ENCODE assay signal across 18 cellular contexts in genomic region chr2:240985881-240986786, GRCh38. TPM values are rescaled to one million over a fixed set of nuclear protein-coding genes. Genes with fewer than 3 reads are reported as not detected.
DNase-seq lines count a peak whose midpoint lies in the region; ATAC-seq and TF ChIP-seq lines count a peak whose summit lies in the region.
"Had no signal": no experiment of that assay in that cellular context is flagged by ENCODE, and none has a peak within 500 bp of the region (broad histone marks: within the 10 kb centered on the region; RNA-seq: fewer than 3 reads in every experiment).

No MANE protein-coding gene starts in this region.

- intact Hi-C loops in A673 (cut with micrococcal nuclease; ENCODE audit: unreplicated experiment) (no loop called here), right cardiac atrium (cut with DNase I) (loop anchor here in 1 of 4 donors (10.0 kb wide), 1 partner anchor 131 kb away; no protein-coding TSS in a partner anchor), ovary (cut with DNase I) (no loop called here), OCI-LY7 (cut with micrococcal nuclease; ENCODE audit: unreplicated experiment) (no loop called here)

- H3K4me1 Mint-ChIP-seq in T-helper 17 cell, result peaks cover 4% of the 10 kb centered on the region
- H3K4me1 Mint-ChIP-seq in activated T-helper 17 cell treated with anti-CD3 and anti-CD28 coated beads, Interleukin-2, amount 50 U/mL, for 72 hours, result no peaks in the 10 kb centered on the region

- 73% methylated on average over 20 of the region's 20 CpGs for WGBS in right cardiac atrium
- WGBS in ovary, 3 donors, result 77 to 82% (median 80%) methylated on average over 18 to 20 of the region's 20 CpGs

- BruUV-seq in A673 (replicated peaks; lab: Mats Ljungman, UMichigan) (no TSS peak), OCI-LY7 (replicated peaks; lab: Mats Ljungman, UMichigan) (no TSS peak)

- H3K4me3 ChIP-seq in A673 (ENCODE audit: low read depth, low read length, poor library complexity, severe bottlenecking) (no peak overlapping the region), right cardiac atrium (ENCODE audit: low read length) (no peak overlapping the region), ovary (no peak overlapping the region), OCI-LY7 (ENCODE audit: low read depth, low read length, poor library complexity, severe bottlenecking) (no peak overlapping the region)
- H3K4me3 ChIP-seq: lung had no signal

- no peaks in the 10 kb centered on the region for H3K36me3 ChIP-seq in A673 (ENCODE audit: insufficient read depth, low read length, poor library complexity, severe bottlenecking)
- no peaks in the 10 kb centered on the region for H3K36me3 ChIP-seq in ovary
- H3K36me3 ChIP-seq in OCI-LY7 (ENCODE audit: insufficient read depth, low read length), result no peaks in the 10 kb centered on the region

- H3K27ac Mint-ChIP-seq in T-helper 17 cell, result no peak overlapping the region
- no peak overlapping the region for H3K27ac Mint-ChIP-seq in activated T-helper 17 cell treated with anti-CD3 and anti-CD28 coated beads, Interleukin-2, amount 50 U/mL, for 72 hours
- H3K27ac Mint-ChIP-seq: activated T-helper 2 cell treated with anti-CD3 and anti-CD28 coated beads, Interferon-gamma antibody, Interleukin-2, Interleukin-4, amounts not matched to agents 10 μg/mL and 5 μg/mL and 100 μg/mL, durations not matched to agents 14 hours and 24 hours and 36 hours; HFFc6; T-helper 1 cell treated with Interleukin-12 subunit alpha and Interleukin-12 subunit beta and Interleukin-4 antibody, amounts not matched to agents 30 μg/mL and 1 μg/mL, for 36 hours had no signal

- no peaks in the 10 kb centered on the region for H3K79me2 ChIP-seq in OCI-LY7 (ENCODE audit: insufficient read depth, low read depth, low read length)

- H2AFZ ChIP-seq in OCI-LY7 (ENCODE audit: low read length), result no peak overlapping the region

- no peak for TF ChIP-seq POLR2A in ovary (IDR thresholded peaks at IDR 0.05)

- no peaks in the 10 kb centered on the region for H3K9me3 Mint-ChIP-seq in activated T-helper 17 cell treated with anti-CD3 and anti-CD28 coated beads, Interleukin-2, amount 50 U/mL, for 72 hours
- H3K9me3 Mint-ChIP-seq: activated T-helper 2 cell treated with anti-CD3 and anti-CD28 coated beads, Interferon-gamma antibody, Interleukin-2, Interleukin-4, amounts not matched to agents 10 μg/mL and 5 μg/mL and 100 μg/mL, durations not matched to agents 14 hours and 24 hours and 36 hours; HFFc6; nephron; T-helper 1 cell treated with Interleukin-12 subunit alpha and Interleukin-12 subunit beta and Interleukin-4 antibody, amounts not matched to agents 30 μg/mL and 1 μg/mL, for 36 hours had no signal

- POLR2A ChIA-PET in A673 (lab: Charles Lee; ENCODE audit: low non-redundant PET), result no interaction called here
- POLR2A ChIA-PET in OCI-LY7 (lab: Charles Lee), result interaction anchor here (0.5 to 0.9 kb wide), 2 partner anchors 12 to 303 kb away, joined by 3 to 5 read pairs; no protein-coding TSS in a partner anchor

- TF ChIP-seq EP300 in ovary (IDR thresholded peaks at IDR 0.05), result no peak

- H3K27ac ChIP-seq in A673 (ENCODE audit: low read depth, low read length, poor library complexity, severe bottlenecking) (peak overlapping the region; percentile 87), right cardiac atrium (ENCODE audit: low read length) (no peak overlapping the region), ovary (no peak overlapping the region), OCI-LY7 (ENCODE audit: low read depth, low read length, poor library complexity, severe bottlenecking) (no peak overlapping the region)

- H3K9me3 ChIP-seq in A673 (ENCODE audit: low read depth, low read length, poor library complexity, severe bottlenecking), result peaks cover 10% of the 10 kb centered on the region
- H3K9me3 ChIP-seq in T-helper 17 cell (ENCODE audit: control insufficient read depth, low read length, poor library complexity, severe bottlenecking), result no peaks in the 10 kb centered on the region
- no peaks in the 10 kb centered on the region for H3K9me3 ChIP-seq in right cardiac atrium (ENCODE audit: control insufficient read depth, low read length)
- peaks cover 0 to 3% of the 10 kb centered on the region in 2 donors for H3K9me3 ChIP-seq in ovary
- H3K9me3 ChIP-seq in OCI-LY7 (ENCODE audit: low read length), result no peaks in the 10 kb centered on the region

- H3K27me3 Mint-ChIP-seq in T-helper 17 cell, result peaks cover 10% of the 10 kb centered on the region
- no peaks in the 10 kb centered on the region for H3K27me3 Mint-ChIP-seq in activated T-helper 17 cell treated with anti-CD3 and anti-CD28 coated beads, Interleukin-2, amount 50 U/mL, for 72 hours

- ATAC-seq in T-helper 17 cell (no peak), right cardiac atrium (no peak)
- ATAC-seq in activated T-helper 17 cell treated with anti-CD3 and anti-CD28 coated beads, Interleukin-2, amount 50 U/mL, for 72 hours (replicated peaks), result no peak

- H3K4me3 Mint-ChIP-seq in T-helper 17 cell, result no peak overlapping the region
- no peak overlapping the region for H3K4me3 Mint-ChIP-seq in activated T-helper 17 cell treated with anti-CD3 and anti-CD28 coated beads, Interleukin-2, amount 50 U/mL, for 72 hours
- H3K4me3 Mint-ChIP-seq: HFFc6; nephron; T-helper 1 cell treated with Interleukin-12 subunit alpha and Interleukin-12 subunit beta and Interleukin-4 antibody, amounts not matched to agents 30 μg/mL and 1 μg/mL, for 36 hours had no signal

- H4K20me1 ChIP-seq in OCI-LY7 (ENCODE audit: insufficient read depth, low read length), result no peaks in the 10 kb centered on the region

- H3K4me1 ChIP-seq in A673 (ENCODE audit: insufficient read depth, low read length, poor library complexity, severe bottlenecking) (peaks cover 28% of the 10 kb centered on the region), right cardiac atrium (ENCODE audit: control insufficient read depth, insufficient read depth, low read length) (peaks cover 4% of the 10 kb centered on the region), ovary (ENCODE audit: insufficient read depth) (peaks cover 6% of the 10 kb centered on the region), OCI-LY7 (ENCODE audit: insufficient read depth, low read length, poor library complexity, severe bottlenecking) (peaks cover 13% of the 10 kb centered on the region)

- DNase-seq in A673 (ENCODE audit: low spot score) (no peak), T-helper 17 cell (peak in 2 of 3 donors; percentile 5 to 9), right cardiac atrium (peak; percentile 16 to 53 (median 53)), ovary (peak in 3 of 5 donors; percentile 18 to 23 (median 18)), OCI-LY7 (ENCODE audit: low spot score) (no peak), NCI-H69 (lab: John Stamatoyannopoulos, UW) (no peak), RKO (ENCODE audit: low spot score) (no peak)
- DNase-seq: activated CD4-positive, CD25-positive, alpha-beta regulatory T cell; foreskin melanocyte; HFFc6; MM.1S; NCI-H1694 treated with DMSO at 0.1 percent for 48 hours; SHP77 had no signal

- no peaks in the 10 kb centered on the region for H3K9me2 ChIP-seq in OCI-LY7 (ENCODE audit: insufficient read depth, low read length)

- CTCF ChIA-PET in A673 (lab: Charles Lee), result interaction anchor here (0.6 kb wide), 1 partner anchor 673 kb away, joined by 3 read pairs; no protein-coding TSS in a partner anchor
- CTCF ChIA-PET in OCI-LY7 (lab: Charles Lee; ENCODE audit: unreplicated experiment), result interaction anchor here (0.6 kb wide), 1 partner anchor 332 kb away, joined by 4 read pairs; no protein-coding TSS in a partner anchor

- no peak overlapping the region for H3K4me2 ChIP-seq in OCI-LY7 (ENCODE audit: low read length)

- no peaks in the 10 kb centered on the region for H3K27me3 ChIP-seq in A673 (replicated peaks; ENCODE audit: insufficient read depth, low read depth, low read length, poor library complexity)
- no peaks in the 10 kb centered on the region for H3K27me3 ChIP-seq in right cardiac atrium (ENCODE audit: control insufficient read depth, insufficient read depth)
- no peaks in the 10 kb centered on the region for H3K27me3 ChIP-seq in ovary

- H3K36me3 Mint-ChIP-seq in T-helper 17 cell (ENCODE audit: low read depth), result no peaks in the 10 kb centered on the region
- no peaks in the 10 kb centered on the region for H3K36me3 Mint-ChIP-seq in activated T-helper 17 cell treated with anti-CD3 and anti-CD28 coated beads, Interleukin-2, amount 50 U/mL, for 72 hours (ENCODE audit: low read depth)

- no peak for TF ChIP-seq CTCF in A673 (conservative IDR thresholded peaks at IDR 0.05; ENCODE audit: low read depth, low read length)
- TF ChIP-seq CTCF in ovary (IDR thresholded peaks at IDR 0.05), result no peak
- TF ChIP-seq CTCF in OCI-LY7 (conservative IDR thresholded peaks at IDR 0.05; ENCODE audit: low read length), result no peak

RNA-seq across cellular contexts. Expression of gene SNED1, which starts 12.3 kb away (rescaled TPM):
- 3.0 and 5.0 TPM in 2 replicates for total RNA-seq in A673 (2021)
- total RNA-seq in T-helper 17 cell, result 10 to 100 TPM; 42.0 to 72.1 TPM
- 10 to 100 TPM; 13.8 to 19.2 (median 16.8) TPM for total RNA-seq in right cardiac atrium
- 6.7 TPM for polyA plus RNA-seq in right cardiac atrium
- total RNA-seq in ovary, result 10 to 100 TPM; 32.7 to 69.5 (median 50.3) TPM
- 10 to 100 TPM; 16.7 to 29.5 TPM for polyA plus RNA-seq in ovary
- 2.8 and 3.5 TPM in 2 replicates for total RNA-seq in OCI-LY7 (2014; rRNA removed; shearing (Covaris generic))
- total RNA-seq in OCI-LY7 (2022), result 13.6 and 15.3 TPM in 2 replicates
- 1 to 10 TPM; 3.0 to 4.8 TPM for total RNA-seq in activated T-helper 17 cell treated with anti-CD3 and anti-CD28 coated beads, Interleukin-2, amount 50 U/mL, for 72 hours

Comparison
In these comparisons a context has a peak if more than half of its experiments do, and no peak if none do; other contexts are left out.
1. DNase-seq: peak in T-helper 17 cell (2 of 3), right cardiac atrium (3 of 3) and ovary (3 of 5); none in A673 (single experiment), OCI-LY7 (single experiment), NCI-H69 (single experiment) and RKO (single experiment).